In the genomic region with DNA sequence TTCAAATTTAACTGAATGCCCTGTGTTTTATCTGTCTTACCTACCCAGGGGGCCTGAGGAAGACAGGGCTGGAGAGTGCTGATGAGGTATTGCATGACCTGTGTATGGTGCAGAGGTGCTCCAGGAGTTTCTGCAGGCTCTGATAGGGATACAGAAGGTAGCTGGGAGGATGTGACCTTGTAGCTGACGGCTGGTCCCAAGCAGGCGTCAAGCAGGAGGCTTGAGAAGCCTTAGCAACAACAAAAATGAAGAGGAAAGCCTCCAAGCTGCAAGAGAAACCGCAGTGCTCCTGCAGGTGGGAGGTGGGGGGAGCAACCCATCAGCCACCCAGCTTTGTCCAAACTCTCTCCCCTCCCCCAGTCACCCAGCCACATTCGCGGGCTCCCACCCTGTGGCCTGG, we compare ENCODE assay signal across 23 cellular contexts. TPM values are rescaled to one million over a fixed set of nuclear protein-coding genes. Genes with fewer than 3 reads are reported as not detected.
DNase-seq lines count a peak whose midpoint lies in the region; ATAC-seq, FAIRE-seq and TF ChIP-seq lines count a peak whose summit lies in the region.
"Had no signal": no experiment of that assay in that cellular context is flagged by ENCODE, and none has a peak within 500 bp of the region (broad histone marks: within the 10 kb centered on the region; RNA-seq: fewer than 3 reads in every experiment).

No MANE protein-coding gene starts in this region.

- no peaks in the 10 kb centered on the region for H3F3A ChIP-seq in Loucy (ENCODE audit: low read depth)

- H4K20me1 ChIP-seq in Loucy (ENCODE audit: insufficient read depth, low read length, poor library complexity, severe bottlenecking) = no peaks in the 10 kb centered on the region

- no peaks in the 10 kb centered on the region for H3K27me3 Mint-ChIP-seq in activated naive CD8-positive, alpha-beta T cell treated with anti-CD3 and anti-CD28 coated beads, Interleukin-2, amount 50 U/mL, for 24 hours

- TF ChIP-seq CTCF in heart right ventricle (IDR thresholded peaks at IDR 0.05) (no peak), Loucy (conservative IDR thresholded peaks at IDR 0.05; ENCODE audit: low read length) (no peak), pancreas (IDR thresholded peaks at IDR 0.05) (no peak)

- H3K4me3 Mint-ChIP-seq in activated naive CD8-positive, alpha-beta T cell treated with anti-CD3 and anti-CD28 coated beads, Interleukin-2, amount 50 U/mL, for 24 hours = no peak overlapping the region
- H3K4me3 Mint-ChIP-seq: immature natural killer cell; stimulated activated naive B cell treated with anti-CD40 and anti-IgM and Interleukin-4, amounts not matched to agents 10 μg/mL and 1 μg/mL and 100 μg/mL, for 72 hours had no signal

- FAIRE-seq in pancreas (lab: Jason Lieb, UNC) = no peak
- FAIRE-seq: bronchial epithelial cell, endothelial cell of umbilical vein, GM18507 had no signal

- no peaks in the 10 kb centered on the region for H3K9me2 ChIP-seq in Loucy (replicated peaks; ENCODE audit: low read depth, low read length)

- WGBS in heart right ventricle, 2 donors = 45 to 50% methylated on average over 5 of the region's 5 CpGs
- WGBS in thymus = 2% methylated on average over 5 of the region's 5 CpGs
- WGBS in pancreas, 2 donors = 30 to 59% methylated on average over 5 of the region's 5 CpGs

- H3K36me3 ChIP-seq in heart right ventricle (no peaks in the 10 kb centered on the region), Loucy (ENCODE audit: insufficient read depth, low read length) (no peaks in the 10 kb centered on the region), thymus (ENCODE audit: control insufficient read depth, insufficient read depth) (no peaks in the 10 kb centered on the region), pancreas (no peaks in the 10 kb centered on the region)
- H3K36me3 ChIP-seq: tibial artery had no signal

- H3K9me3 ChIP-seq in heart right ventricle (no peaks in the 10 kb centered on the region), Loucy (ENCODE audit: insufficient read depth, low read depth, low read length) (no peaks in the 10 kb centered on the region), thymus (ENCODE audit: control insufficient read depth) (no peaks in the 10 kb centered on the region), pancreas (no peaks in the 10 kb centered on the region)
- H3K9me3 ChIP-seq: tibial artery had no signal

- intact Hi-C loops in cardiac septum (cut with DNase I) = no loop called here
- intact Hi-C loops in heart right ventricle (cut with DNase I) = no loop called here
- intact Hi-C loops in pancreas (cut with DNase I) = no loop called here

- H3K36me3 Mint-ChIP-seq in activated naive CD8-positive, alpha-beta T cell treated with anti-CD3 and anti-CD28 coated beads, Interleukin-2, amount 50 U/mL, for 24 hours (ENCODE audit: low read depth) = no peaks in the 10 kb centered on the region
- H3K36me3 Mint-ChIP-seq: immature natural killer cell; stimulated activated naive B cell treated with anti-CD40 and anti-IgM and Interleukin-4, amounts not matched to agents 10 μg/mL and 1 μg/mL and 100 μg/mL, for 72 hours had no signal

- peak overlapping the region; percentile 66 for H3K4me2 ChIP-seq in Loucy (ENCODE audit: low read depth, low read length, poor library complexity, severe bottlenecking)

- peak overlapping the region; percentile 63 for H2AFZ ChIP-seq in Loucy (ENCODE audit: low read length)

- peak overlapping the region; percentile 69 for H3K27ac Mint-ChIP-seq in activated naive CD8-positive, alpha-beta T cell treated with anti-CD3 and anti-CD28 coated beads, Interleukin-2, amount 50 U/mL, for 24 hours
- H3K27ac Mint-ChIP-seq: immature natural killer cell; stimulated activated naive B cell treated with anti-CD40 and anti-IgM and Interleukin-4, amounts not matched to agents 10 μg/mL and 1 μg/mL and 100 μg/mL, for 72 hours had no signal

- H3K27me3 ChIP-seq in heart right ventricle (peaks cover 0 to 34% (median 19%) of the 10 kb centered on the region in 7 donors), Loucy (ENCODE audit: insufficient read depth, low read length, poor library complexity, severe bottlenecking) (no peaks in the 10 kb centered on the region), thymus (ENCODE audit: control insufficient read depth, insufficient read depth) (no peaks in the 10 kb centered on the region), pancreas (no peaks in the 10 kb centered on the region)

- H3K79me2 ChIP-seq in Loucy (ENCODE audit: insufficient read depth, low read length) = no peaks in the 10 kb centered on the region

- H3K4me1 Mint-ChIP-seq in activated naive CD8-positive, alpha-beta T cell treated with anti-CD3 and anti-CD28 coated beads, Interleukin-2, amount 50 U/mL, for 24 hours = peaks cover 91% of the 10 kb centered on the region
- H3K4me1 Mint-ChIP-seq: immature natural killer cell had no signal

- H3K4me3 ChIP-seq in heart right ventricle (no peak overlapping the region), Loucy (ENCODE audit: low read length, poor library complexity, severe bottlenecking) (peak overlapping the region; percentile 39), thymus (ENCODE audit: low read length) (peak overlapping the region; percentile 48), pancreas (no peak overlapping the region)
- H3K4me3 ChIP-seq: tibial artery had no signal

- DNase-seq in cardiac septum (ENCODE audit: low spot score) = peak; percentile 20
- no peak for DNase-seq in heart right ventricle
- peak; percentile 38 for DNase-seq in activated naive CD8-positive, alpha-beta T cell treated with anti-CD3 and anti-CD28 coated beads, Interleukin-2, amount 50 U/mL, for 24 hours
- no peak for DNase-seq in pancreas
- no peak for DNase-seq in GOT3 (lab: John Stamatoyannopoulos, UW)
- DNase-seq: dermis blood vessel endothelial cell; immature natural killer cell; NCI-H1436; NCI-H2171; NCI-H526 treated with DMSO at 0.1 percent for 48 hours; stimulated activated CD4-positive, alpha-beta T cell treated with anti-CD3 and anti-CD28 coated beads, Interleukin-12 subunit alpha, Interleukin-12 subunit beta, amount 100 ng/mL, for 4 hours; stimulated activated naive B cell treated with anti-CD40 and anti-IgM and Interleukin-4, amounts not matched to agents 10 μg/mL and 1 μg/mL and 100 μg/mL, for 72 hours; SW 1271; tibial artery had no signal

- H3K4me1 ChIP-seq in heart right ventricle (peaks cover 0 to 8% (median 0%) of the 10 kb centered on the region in 9 donors), Loucy (ENCODE audit: insufficient read depth, low read length, poor library complexity, severe bottlenecking) (peaks cover 25% of the 10 kb centered on the region), thymus (ENCODE audit: control insufficient read depth, insufficient read depth, low read length) (peaks cover 53% of the 10 kb centered on the region), pancreas (no peaks in the 10 kb centered on the region)
- H3K4me1 ChIP-seq: tibial artery had no signal

- H3K27ac ChIP-seq in heart right ventricle (no peak overlapping the region), thymus (ENCODE audit: low read depth) (peak overlapping the region; percentile 99), pancreas (no peak overlapping the region)
- H3K27ac ChIP-seq: tibial artery, VCaP had no signal

- no peaks in the 10 kb centered on the region for H3K9me3 Mint-ChIP-seq in activated naive CD8-positive, alpha-beta T cell treated with anti-CD3 and anti-CD28 coated beads, Interleukin-2, amount 50 U/mL, for 24 hours
- H3K9me3 Mint-ChIP-seq: immature natural killer cell; stimulated activated naive B cell treated with anti-CD40 and anti-IgM and Interleukin-4, amounts not matched to agents 10 μg/mL and 1 μg/mL and 100 μg/mL, for 72 hours had no signal

- H3K9ac ChIP-seq in Loucy (ENCODE audit: low read depth, low read length, poor library complexity, severe bottlenecking) = peak overlapping the region; percentile 51

- no peak for ATAC-seq in heart right ventricle
- ATAC-seq in activated naive CD8-positive, alpha-beta T cell treated with anti-CD3 and anti-CD28 coated beads, Interleukin-2, amount 50 U/mL, for 24 hours = no peak
- ATAC-seq in GM18517 (IDR thresholded peaks at IDR 0.05; ENCODE audit: unreplicated experiment) = no peak
- no peak for ATAC-seq in pancreas
- ATAC-seq: HCT116; Right ventricle myocardium inferior; stimulated activated naive B cell treated with anti-CD40 and anti-IgM and Interleukin-4, amounts not matched to agents 10 μg/mL and 1 μg/mL and 100 μg/mL, for 72 hours had no signal

RNA-seq across cellular contexts. Expression of a gene that starts 40.4 kb away (rescaled TPM):
- total RNA-seq in cardiac septum (2.0 TPM), heart right ventricle (1 to 10 TPM in 6 of 10 donors, under 1 TPM in 4; 0.35 to 6.7 (median 1.6) TPM), pancreas (1 to 10 TPM; 1.9 to 3.4 (median 2.2) TPM)
- polyA plus RNA-seq in heart right ventricle (1 to 10 TPM; 1.8 to 7.2 TPM), thymus (239 TPM), pancreas (10 to 100 TPM; 25.3 to 26.0 TPM)

RNA-seq across cellular contexts. Expression of a gene that starts 50.6 kb away (rescaled TPM):
- total RNA-seq in cardiac septum = 15.6 TPM
- 10 to 100 TPM; 12.9 to 23.3 (median 17.2) TPM for total RNA-seq in heart right ventricle
- polyA plus RNA-seq in heart right ventricle = 10 to 100 TPM; 42.5 to 44.5 TPM
- 75.1 TPM for polyA plus RNA-seq in thymus
- total RNA-seq in pancreas = 10 to 100 TPM; 12.6 to 20.4 (median 14.4) TPM
- polyA plus RNA-seq in pancreas = 10 to 100 TPM; 51.2 to 57.6 TPM

Comparison
In these comparisons a context has a peak if more than half of its experiments do, and no peak if none do; other contexts are left out.
1. DNase-seq: peak in cardiac septum (single experiment) and activated naive CD8-positive, alpha-beta T cell treated with anti-CD3 and anti-CD28 coated beads, Interleukin-2, amount 50 U/mL, for 24 hours (single experiment); none in heart right ventricle (0 of 2), pancreas (0 of 6) and GOT3 (single experiment).
2. H3K4me3 ChIP-seq: peak in Loucy (single experiment) and thymus (single experiment); none in heart right ventricle (0 of 10) and pancreas (0 of 4).